Comparison of ENCODE assay signal across 8 cellular contexts in the genomic region with DNA sequence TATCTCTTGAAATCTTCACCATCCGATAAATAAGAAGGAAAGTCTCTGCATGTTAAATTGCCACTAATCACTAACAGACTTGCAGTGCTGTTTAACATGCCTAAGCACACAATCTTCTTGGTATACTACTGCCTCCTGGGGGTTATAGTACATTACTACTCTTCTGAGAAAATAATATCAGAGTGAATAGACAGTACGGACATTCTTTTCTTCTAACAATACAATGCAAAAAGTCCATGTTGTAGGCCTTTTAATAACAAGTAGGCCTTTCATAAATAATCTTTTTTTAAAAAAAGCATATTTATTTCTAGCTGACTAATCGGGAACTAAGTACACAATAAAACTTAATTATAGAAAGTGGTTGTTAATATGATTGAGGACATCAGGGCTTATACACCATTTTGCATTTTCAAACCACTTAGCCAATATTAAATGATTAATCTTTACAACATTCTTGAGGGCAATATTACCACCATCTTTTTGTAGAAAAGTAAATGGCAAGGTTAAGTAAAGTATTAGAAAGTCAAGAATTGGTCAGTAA.
A peak's percentile ranks its signal among the peaks of the same experiment; 100 is the strongest.
DNase-seq lines count a peak whose midpoint lies in the region; ATAC-seq, FAIRE-seq and TF ChIP-seq lines count a peak whose summit lies in the region.

No MANE protein-coding gene starts in this region.

- H3K4me1 Mint-ChIP-seq in activated B cell treated with CpG ODN at 0.5 μM for 24 hours = no peaks in the 10 kb centered on the region

- TF ChIP-seq CTCF in AG04449 (IDR thresholded peaks at IDR 0.05; ENCODE audit: insufficient read depth, low read length, missing control alignments) (peak; percentile 44), activated B cell treated with CpG ODN at 0.5 μM for 24 hours (IDR thresholded peaks at IDR 0.05) (peak; percentile 60), cardiac muscle cell (IDR thresholded peaks at IDR 0.05; ENCODE audit: low read depth, low read length) (peak; percentile 68), omental fat pad (IDR thresholded peaks at IDR 0.05) (no peak)

- no peaks in the 10 kb centered on the region for H3K9me3 ChIP-seq in cardiac muscle cell (ENCODE audit: low read depth)

- no peak for TF ChIP-seq POLR2A in GM12891 (IDR thresholded peaks at IDR 0.05; ENCODE audit: low read depth, low read length)

- DNase-seq in AG04449 (ENCODE audit: low read depth, low spot score) (peak; percentile 31), GM12891 (ENCODE audit: insufficient read length, low spot score) (peak; percentile 11), NCI-H2171 (lab: John Stamatoyannopoulos, UW) (peak; percentile 59), activated B cell treated with CpG ODN at 0.5 μM for 24 hours (no peak), cardiac muscle cell (ENCODE audit: low read depth in 1 of 2, low spot score in 1 of 2) (peak; percentile 73 to 80), sciatic nerve (ENCODE audit: low spot score) (no peak), omental fat pad (ENCODE audit: low spot score) (no peak)

- H3K4me3 ChIP-seq in AG04449 (ENCODE audit: low read depth, low read length) (no peak overlapping the region), cardiac muscle cell (no peak overlapping the region)

- no peaks in the 10 kb centered on the region for H3K36me3 ChIP-seq in cardiac muscle cell

- H3K4me1 ChIP-seq in cardiac muscle cell (ENCODE audit: low read depth) = peaks cover 4% of the 10 kb centered on the region

- no peaks in the 10 kb centered on the region for H3K36me3 Mint-ChIP-seq in activated B cell treated with CpG ODN at 0.5 μM for 24 hours (ENCODE audit: low read depth)

- no peak overlapping the region for H3K27ac ChIP-seq in cardiac muscle cell

- CTCF ChIA-PET in AG04449 (lab: Yijun Ruan, JAX) (interaction anchor here (0.6 to 6.3 kb wide), 14 partner anchors 10 to 651 kb away, joined by 3 to 89 read pairs (median 4); no protein-coding TSS in a partner anchor), activated B cell treated with CpG ODN at 0.5 μM for 24 hours (lab: Charles Lee) (interaction anchor here (0.6 to 1.0 kb wide), 3 partner anchors 234 to 1752 kb away, joined by 3 to 4 read pairs (median 3); no protein-coding TSS in a partner anchor)

- H3K4me3 Mint-ChIP-seq in activated B cell treated with CpG ODN at 0.5 μM for 24 hours = no peak overlapping the region

- H3K27me3 ChIP-seq in cardiac muscle cell = no peaks in the 10 kb centered on the region

- no peaks in the 10 kb centered on the region for H3K27me3 Mint-ChIP-seq in activated B cell treated with CpG ODN at 0.5 μM for 24 hours

- H3K9me3 Mint-ChIP-seq in activated B cell treated with CpG ODN at 0.5 μM for 24 hours = no peaks in the 10 kb centered on the region

- POLR2A ChIA-PET in AG04449 (lab: Yijun Ruan, JAX) = no interaction called here
- POLR2A ChIA-PET in activated B cell treated with CpG ODN at 0.5 μM for 24 hours (lab: Charles Lee) = no interaction called here

- intact Hi-C loops in activated B cell treated with CpG ODN at 0.5 μM for 24 hours (cut with micrococcal nuclease) = no loop called here
- intact Hi-C loops in sciatic nerve (cut with DNase I) = loop anchor here (10.0 kb wide), 1 partner anchor 540 kb away; no protein-coding TSS in a partner anchor

- no peak overlapping the region for H3K27ac Mint-ChIP-seq in activated B cell treated with CpG ODN at 0.5 μM for 24 hours

- ATAC-seq in activated B cell treated with CpG ODN at 0.5 μM for 24 hours (ENCODE audit: low read depth) (peak; percentile 71), sciatic nerve (peak; percentile 95), omental fat pad (ENCODE audit: low FRiP score) (no peak), GM21529 (IDR thresholded peaks at IDR 0.05; ENCODE audit: unreplicated experiment) (no peak)

- peak; percentile 82 for FAIRE-seq in GM12891 (lab: Jason Lieb, UNC)

TF ChIP-seq in GM12891, 5 proteins besides CTCF, POLR2A, EP300 and RAD21:
- TF ChIP-seq SPI1 (IDR thresholded peaks at IDR 0.05; ENCODE audit: low read depth, low read length) (no peak), TAF1 (IDR thresholded peaks at IDR 0.05; ENCODE audit: low read depth, low read length) (no peak), PAX5 (IDR thresholded peaks at IDR 0.05; ENCODE audit: insufficient read depth, low read length, severe bottlenecking) (no peak), POU2F2 (IDR thresholded peaks at IDR 0.05; ENCODE audit: low read depth, low read length) (no peak), POLR2AphosphoS5 (IDR thresholded peaks at IDR 0.05; ENCODE audit: low read depth, low read length) (no peak)

Comparison
In these comparisons a context has a peak if more than half of its experiments do, and no peak if none do; other contexts are left out.
1. DNase-seq: peak in AG04449 (single experiment), GM12891 (single experiment), NCI-H2171 (single experiment) and cardiac muscle cell (2 of 2); none in activated B cell treated with CpG ODN at 0.5 μM for 24 hours (single experiment), sciatic nerve (single experiment) and omental fat pad (single experiment).
2. CTCF ChIP-seq: peak in AG04449 (single experiment), activated B cell treated with CpG ODN at 0.5 μM for 24 hours (single experiment) and cardiac muscle cell (single experiment); none in omental fat pad (0 of 3).
3. ATAC-seq: peak in activated B cell treated with CpG ODN at 0.5 μM for 24 hours (single experiment) and sciatic nerve (single experiment); none in omental fat pad (single experiment) and GM21529 (single experiment).